Comparison of ENCODE assay signal across 18 cellular contexts in genomic region chr13:86882107-86882506, GRCh38.
DNase-seq lines count a peak whose midpoint lies in the region; ATAC-seq and TF ChIP-seq lines count a peak whose summit lies in the region.
"Had no signal": no experiment of that assay in that cellular context is flagged by ENCODE, and none has a peak within 500 bp of the region (broad histone marks: within the 10 kb centered on the region; RNA-seq: fewer than 3 reads in every experiment).

No MANE protein-coding gene starts in this region.

- H3K9ac ChIP-seq in ES-I3 (ENCODE audit: low read depth, low read length), result peak overlapping the region; percentile 5; the same call in 1 of the 2 replicates
- no peak overlapping the region for H3K9ac ChIP-seq in NT2/D1 (ENCODE audit: insufficient read length, low read depth)
- no peak overlapping the region for H3K9ac ChIP-seq in endodermal cell (ENCODE audit: extremely low read depth, low read length, poor library complexity, severe bottlenecking)

- H3K9me3 ChIP-seq in ES-I3 (ENCODE audit: control insufficient read depth, insufficient read depth, low read length) (no peaks in the 10 kb centered on the region), NT2/D1 (ENCODE audit: insufficient read depth, low read length) (peaks cover 8% of the 10 kb centered on the region; the same call in 1 of the 2 replicates), endodermal cell (ENCODE audit: control insufficient read depth, low read length) (peaks cover 22% of the 10 kb centered on the region)
- H3K9me3 ChIP-seq: MG63 had no signal

- H3K36me3 Mint-ChIP-seq in endodermal cell (ENCODE audit: low read depth), result peaks cover 13% of the 10 kb centered on the region

- no peak overlapping the region for H3K27ac Mint-ChIP-seq in endodermal cell
- H3K27ac Mint-ChIP-seq: B cell had no signal

- H3K27me3 ChIP-seq in NT2/D1 (ENCODE audit: insufficient read depth, insufficient read length), result peaks cover 73% of the 10 kb centered on the region
- H3K27me3 ChIP-seq in endodermal cell (ENCODE audit: control insufficient read depth, insufficient read depth, low read length, poor library complexity, severe bottlenecking), result no peaks in the 10 kb centered on the region
- H3K27me3 ChIP-seq: MG63 had no signal

- H3K4me3 Mint-ChIP-seq in endodermal cell, result no peak overlapping the region
- H3K4me3 Mint-ChIP-seq: B cell had no signal

- H3K27ac ChIP-seq in endodermal cell (ENCODE audit: low read depth, low read length), result no peak overlapping the region
- H3K27ac ChIP-seq: PC-9 had no signal

- no peaks in the 10 kb centered on the region for H3K27me3 Mint-ChIP-seq in endodermal cell (ENCODE audit: insufficient read depth)
- H3K27me3 Mint-ChIP-seq: B cell had no signal

- ATAC-seq in GM19463 (IDR thresholded peaks at IDR 0.05; ENCODE audit: unreplicated experiment) (no peak), SK-N-SH treated with all-trans-retinoic acid at 6 μM for 48 hours (no peak), GM21786 (IDR thresholded peaks at IDR 0.05; ENCODE audit: unreplicated experiment) (no peak)

- DNase-seq in NT2/D1 (ENCODE audit: low read depth, low spot score) (peak; percentile 69), endodermal cell (peak; percentile 86), iPS-NIHi11 (ENCODE audit: low spot score) (peak; percentile 14), occipital lobe (lab: John Stamatoyannopoulos, UW) (no peak)
- DNase-seq: DND-41; GOT3; MG63; NCI-H1048; NCI-H1436; NCI-H2081; NCI-H748 treated with DMSO at 0.1 percent for 48 hours; NK-92 treated with Interleukin-12 subunit alpha and Interleukin-12 subunit beta, amount 100 ng/mL, for 24 hours; PC-9 had no signal

- H3K4me3 ChIP-seq in NT2/D1 (ENCODE audit: insufficient read length, low read depth), result no peak overlapping the region
- no peak overlapping the region for H3K4me3 ChIP-seq in endodermal cell (ENCODE audit: low read length)
- H3K4me3 ChIP-seq: MG63, PC-9 had no signal

- H3K36me3 ChIP-seq in ES-I3 (ENCODE audit: insufficient read depth, low read length), result no peaks in the 10 kb centered on the region
- no peaks in the 10 kb centered on the region for H3K36me3 ChIP-seq in NT2/D1 (ENCODE audit: insufficient read depth, insufficient read length, low read length)
- H3K36me3 ChIP-seq in endodermal cell (ENCODE audit: control insufficient read depth, insufficient read depth, low read length), result no peaks in the 10 kb centered on the region
- H3K36me3 ChIP-seq: MG63 had no signal

- H3K4me1 ChIP-seq in ES-I3 (ENCODE audit: insufficient read depth, low read length) (peaks cover 9% of the 10 kb centered on the region; the same call in 1 of the 2 replicates), NT2/D1 (ENCODE audit: insufficient read depth, insufficient read length) (no peaks in the 10 kb centered on the region), endodermal cell (ENCODE audit: control insufficient read depth, insufficient read depth, low read length) (peaks cover 2% of the 10 kb centered on the region)

- H3K4me1 Mint-ChIP-seq in endodermal cell, result peaks cover 27% of the 10 kb centered on the region
- H3K4me1 Mint-ChIP-seq: B cell had no signal

- TF ChIP-seq CTCF in endodermal cell (conservative IDR thresholded peaks at IDR 0.05), result no peak

- peaks cover 6% of the 10 kb centered on the region for H3K9me3 Mint-ChIP-seq in endodermal cell

- WGBS in endodermal cell (ENCODE audit: insufficient coverage in 1 of 2, insufficient read length in 1 of 2), 2 experiments, result 87% methylated on average over 5 of the region's 5 CpGs; no CpG with 5 or more reads in 1 of the 2 experiments

TF ChIP-seq in SK-N-SH treated with all-trans-retinoic acid at 6 μM for 48 hours, 23 proteins besides CTCF, POLR2A, EP300 and RAD21:
- TF ChIP-seq CSRNP3 (CRISPR knock-in tag; IDR thresholded peaks at IDR 0.05) (no peak), TCF4 (CRISPR knock-in tag; IDR thresholded peaks at IDR 0.05; ENCODE audit: borderline replicate concordance) (no peak), SNAI2 (CRISPR knock-in tag; IDR thresholded peaks at IDR 0.05) (no peak), OSR1 (CRISPR knock-in tag; IDR thresholded peaks at IDR 0.05) (no peak), POU6F1 (CRISPR knock-in tag; IDR thresholded peaks at IDR 0.05; ENCODE audit: borderline replicate concordance, low read depth) (no peak), CREB5 (CRISPR knock-in tag; IDR thresholded peaks at IDR 0.05; ENCODE audit: low read depth) (no peak), RARB (CRISPR knock-in tag; IDR thresholded peaks at IDR 0.05) (no peak), TOX (CRISPR knock-in tag; IDR thresholded peaks at IDR 0.05; ENCODE audit: borderline replicate concordance) (no peak)
